ENCODE assay signal across 19 cellular contexts in genomic region chr3:53799338-53799865, GRCh38. TPM values are rescaled to one million over a fixed set of nuclear protein-coding genes. Genes with fewer than 3 reads are reported as not detected.
"Had no signal": no experiment of that assay in that cellular context is flagged by ENCODE, and none has a peak within 500 bp of the region (broad histone marks: within the 10 kb centered on the region; RNA-seq: fewer than 3 reads in every experiment).

No MANE protein-coding gene starts in this region.

- H3K4me3 ChIP-seq: esophagus muscularis mucosa, left ventricle myocardium inferior, lung, neural progenitor cell, stomach, tibial artery had no signal

- H3K9me3 ChIP-seq: esophagus muscularis mucosa, left ventricle myocardium inferior, stomach, tibial artery had no signal

- H3K4me3 Mint-ChIP-seq: activated CD4-positive, alpha-beta T cell treated with anti-CD3 and anti-CD28 coated beads for 36 hours; activated T-helper 1 cell treated with anti-CD3 and anti-CD28 coated beads, Interleukin-12 subunit alpha, Interleukin-12 subunit beta, Interleukin-2, Interleukin-4 antibody, amounts not matched to agents 30 ng/mL and 10 ng/mL and 1 ng/mL, durations not matched to agents 14 hours and 24 hours and 36 hours; naive B cell; neural progenitor cell; stimulated activated effector memory CD8-positive, alpha-beta T cell treated with anti-CD3 and anti-CD28 coated beads, Interleukin-12 subunit alpha, Interleukin-12 subunit beta, amount 100 ng/mL, for 72 hours had no signal

- H3K27me3 ChIP-seq: neural progenitor cell had no signal

- ATAC-seq: activated CD4-positive, alpha-beta T cell treated with anti-CD3 and anti-CD28 coated beads for 36 hours; right cardiac atrium; stimulated activated effector memory CD8-positive, alpha-beta T cell treated with anti-CD3 and anti-CD28 coated beads, Interleukin-12 subunit alpha, Interleukin-12 subunit beta, amount 100 ng/mL, for 72 hours had no signal

- H3K4me1 ChIP-seq: esophagus muscularis mucosa, neural progenitor cell, tibial artery had no signal

- H3K9me3 Mint-ChIP-seq: activated T-helper 1 cell treated with anti-CD3 and anti-CD28 coated beads, Interleukin-12 subunit alpha, Interleukin-12 subunit beta, Interleukin-2, Interleukin-4 antibody, amounts not matched to agents 30 ng/mL and 10 ng/mL and 1 ng/mL, durations not matched to agents 14 hours and 24 hours and 36 hours; naive B cell; neural progenitor cell; stimulated activated effector memory CD8-positive, alpha-beta T cell treated with anti-CD3 and anti-CD28 coated beads, Interleukin-12 subunit alpha, Interleukin-12 subunit beta, amount 100 ng/mL, for 72 hours had no signal

- DNase-seq: activated CD4-positive, alpha-beta T cell treated with anti-CD3 and anti-CD28 coated beads for 36 hours; activated CD4-positive, CD25-positive, alpha-beta regulatory T cell; activated gamma-delta T cell treated with Interleukin-2 at 50 U/mL for 16 hours; activated naive CD4-positive, alpha-beta T cell treated with anti-CD3 and anti-CD28 coated beads, Interleukin-2, amount 50 U/mL, for 16 hours; amniotic stem cell; central memory CD4-positive, alpha-beta T cell; kidney glomerular epithelial cell; left ventricle myocardium inferior; naive B cell; right cardiac atrium; stimulated activated CD4-positive, alpha-beta T cell treated with anti-CD3 and anti-CD28 coated beads, Interleukin-4, amount 100 ng/mL, for 24 hours; stomach; tibial artery had no signal

- H3K36me3 ChIP-seq: esophagus muscularis mucosa, left ventricle myocardium inferior, neural progenitor cell, stomach, tibial artery had no signal

- H3K4me1 Mint-ChIP-seq: activated CD4-positive, alpha-beta T cell treated with anti-CD3 and anti-CD28 coated beads for 36 hours; naive B cell; stimulated activated effector memory CD8-positive, alpha-beta T cell treated with anti-CD3 and anti-CD28 coated beads, Interleukin-12 subunit alpha, Interleukin-12 subunit beta, amount 100 ng/mL, for 72 hours had no signal

- H3K9ac ChIP-seq: neural progenitor cell had no signal

- H3K4me2 ChIP-seq: neural progenitor cell had no signal

- H3K27ac ChIP-seq: esophagus muscularis mucosa, left ventricle myocardium inferior, neural progenitor cell, stomach, tibial artery had no signal

- H2AFZ ChIP-seq: neural progenitor cell had no signal

- H3K27ac Mint-ChIP-seq: activated CD4-positive, alpha-beta T cell treated with anti-CD3 and anti-CD28 coated beads for 36 hours; activated T-helper 1 cell treated with anti-CD3 and anti-CD28 coated beads, Interleukin-12 subunit alpha, Interleukin-12 subunit beta, Interleukin-2, Interleukin-4 antibody, amounts not matched to agents 30 ng/mL and 10 ng/mL and 1 ng/mL, durations not matched to agents 14 hours and 24 hours and 36 hours; naive B cell; neural progenitor cell; stimulated activated effector memory CD8-positive, alpha-beta T cell treated with anti-CD3 and anti-CD28 coated beads, Interleukin-12 subunit alpha, Interleukin-12 subunit beta, amount 100 ng/mL, for 72 hours had no signal

- H3K36me3 Mint-ChIP-seq: naive B cell; neural progenitor cell; stimulated activated effector memory CD8-positive, alpha-beta T cell treated with anti-CD3 and anti-CD28 coated beads, Interleukin-12 subunit alpha, Interleukin-12 subunit beta, amount 100 ng/mL, for 72 hours had no signal

RNA-seq across cellular contexts. Expression of gene IL17RB, which starts 47.0 kb away (rescaled TPM):
- total RNA-seq: mesenteric fat pad had no signal
